Comparison of ENCODE assay signal across 8 cellular contexts in genomic region chr16:50326835-50327465, GRCh38. TPM values are rescaled to one million over a fixed set of nuclear protein-coding genes. Genes with fewer than 3 reads are reported as not detected.
A peak's percentile ranks its signal among the peaks of the same experiment; 100 is the strongest.
DNase-seq lines count a peak whose midpoint lies in the region; ATAC-seq and TF ChIP-seq lines count a peak whose summit lies in the region.

No MANE protein-coding gene starts in this region.

- H3K27ac Mint-ChIP-seq in chondrocyte (ENCODE audit: unreplicated experiment) (no peak overlapping the region), naive B cell (peak overlapping the region in 4 of 6 donors; percentile 27 to 92 (median 66))

- H3K4me3 Mint-ChIP-seq in chondrocyte (ENCODE audit: unreplicated experiment): no peak overlapping the region
- H3K4me3 Mint-ChIP-seq in naive B cell: peak overlapping the region in 2 of 8 donors; percentile 6 to 34

- no peak overlapping the region for H3K27ac ChIP-seq in right atrium auricular region
- no peak overlapping the region for H3K27ac ChIP-seq in WERI-Rb-1
- H3K27ac ChIP-seq in upper lobe of right lung: no peak overlapping the region

- DNase-seq in Right ventricle myocardium superior (no peak), right atrium auricular region (ENCODE audit: low spot score) (no peak), WERI-Rb-1 (no peak), chondrocyte (ENCODE audit: low spot score) (no peak), naive B cell (peak; percentile 60), upper lobe of right lung (no peak), NOMO-1 treated with DMSO at 0.1 percent for 48 hours (lab: John Stamatoyannopoulos, UW; ENCODE audit: unreplicated experiment) (no peak)

- peaks cover 23% of the 10 kb centered on the region for H3K36me3 Mint-ChIP-seq in chondrocyte (ENCODE audit: low read depth)
- peaks cover 15 to 24% of the 10 kb centered on the region in 2 donors for H3K36me3 Mint-ChIP-seq in naive B cell

- H3K4me1 ChIP-seq in right atrium auricular region (no peaks in the 10 kb centered on the region), upper lobe of right lung (peaks cover 15% of the 10 kb centered on the region)

- peak in 1 of 2 donors; percentile 44 for TF ChIP-seq CTCF in right atrium auricular region (IDR thresholded peaks at IDR 0.05)
- peak; percentile 70 for TF ChIP-seq CTCF in WERI-Rb-1 (IDR thresholded peaks at IDR 0.05; ENCODE audit: low read depth, low read length)
- peak; percentile 74 for TF ChIP-seq CTCF in chondrocyte (IDR thresholded peaks at IDR 0.05)
- TF ChIP-seq CTCF in upper lobe of right lung (IDR thresholded peaks at IDR 0.05): peak; percentile 42

- H3K9me3 ChIP-seq in right atrium auricular region (no peaks in the 10 kb centered on the region), WERI-Rb-1 (ENCODE audit: severe bottlenecking) (no peaks in the 10 kb centered on the region), upper lobe of right lung (no peaks in the 10 kb centered on the region)

- H3K9me3 Mint-ChIP-seq in chondrocyte (ENCODE audit: low read depth) (no peaks in the 10 kb centered on the region), naive B cell (no peaks in the 10 kb centered on the region)

- intact Hi-C loops in Right ventricle myocardium superior (cut with DNase I): no loop called here
- intact Hi-C loops in upper lobe of right lung (cut with DNase I): no loop called here

- H3K27me3 Mint-ChIP-seq in chondrocyte (ENCODE audit: low read depth) (no peaks in the 10 kb centered on the region), naive B cell (no peaks in the 10 kb centered on the region)

- H3K36me3 ChIP-seq in right atrium auricular region (peaks cover 35% of the 10 kb centered on the region), WERI-Rb-1 (peaks cover 79% of the 10 kb centered on the region), upper lobe of right lung (peaks cover 67% of the 10 kb centered on the region)

- H3K27me3 ChIP-seq in right atrium auricular region (no peaks in the 10 kb centered on the region), WERI-Rb-1 (ENCODE audit: insufficient read depth, low read depth, severe bottlenecking) (no peaks in the 10 kb centered on the region), upper lobe of right lung (no peaks in the 10 kb centered on the region)

- H3K4me3 ChIP-seq in right atrium auricular region: no peak overlapping the region
- no peak overlapping the region for H3K4me3 ChIP-seq in WERI-Rb-1 (ENCODE audit: low read depth, low read length)
- no peak overlapping the region for H3K4me3 ChIP-seq in upper lobe of right lung

- H3K4me1 Mint-ChIP-seq in chondrocyte (ENCODE audit: low read depth) (peaks cover 16% of the 10 kb centered on the region), naive B cell (peaks cover 18 to 50% (median 19%) of the 10 kb centered on the region in 3 donors)

- ATAC-seq in Right ventricle myocardium superior (ENCODE audit: poor library complexity) (peak; percentile 45), HG03108 (IDR thresholded peaks at IDR 0.05; ENCODE audit: unreplicated experiment) (peak; percentile 50), naive B cell (ENCODE audit: low read depth in 2 of 2) (peak; percentile 43 to 56), upper lobe of right lung (peak; percentile 81)

RNA-seq across cellular contexts. Expression of gene BRD7, which starts 41.8 kb away (rescaled TPM):
- 39.1 TPM for total RNA-seq in Right ventricle myocardium superior
- 10 to 100 TPM; 28.0 to 28.9 TPM for total RNA-seq in right atrium auricular region
- total RNA-seq in chondrocyte: 47.6 to 59.4 TPM (median 52.7 TPM) in 3 replicates
- polyA plus RNA-seq in naive B cell (ENCODE audit: low read depth in 6 of 6): 10 to 100 TPM; 24.5 to 57.2 (median 39.8) TPM
- total RNA-seq in upper lobe of right lung: 62.9 TPM
